ENCODE assay signal across 23 cellular contexts in genomic region chr11:110829873-110830272, GRCh38.
A peak's percentile ranks its signal among the peaks of the same experiment; 100 is the strongest.
DNase-seq lines count a peak whose midpoint lies in the region; ATAC-seq, FAIRE-seq and TF ChIP-seq lines count a peak whose summit lies in the region.
"Had no signal": no experiment of that assay in that cellular context is flagged by ENCODE, and none has a peak within 500 bp of the region (broad histone marks: within the 10 kb centered on the region; RNA-seq: fewer than 3 reads in every experiment).

No MANE protein-coding gene starts in this region.

- ATAC-seq in IMR-90 (ENCODE audit: low read depth) (no peak), HG02610 (IDR thresholded peaks at IDR 0.05; ENCODE audit: unreplicated experiment) (no peak)
- ATAC-seq: GM12878 had no signal

- TF ChIP-seq CTCF in IMR-90 (conservative IDR thresholded peaks at IDR 0.05; ENCODE audit: low read depth, low read length), result no peak
- no peak for TF ChIP-seq CTCF in endothelial cell of umbilical vein (IDR thresholded peaks at IDR 0.05; ENCODE audit: extremely low read depth in 1 of 2, insufficient read depth in 1 of 2, low read depth in 1 of 2, low read length in 2 of 2)

- no peaks in the 10 kb centered on the region for H3K36me3 ChIP-seq in IMR-90 (ENCODE audit: control insufficient read depth, insufficient read depth, low read length)
- H3K36me3 ChIP-seq in endothelial cell of umbilical vein (ENCODE audit: control insufficient read depth in 2 of 2, extremely low read depth in 1 of 2, insufficient read depth in 2 of 2, low read length in 2 of 2), result no peaks in the 10 kb centered on the region
- H3K36me3 ChIP-seq in mesendoderm (ENCODE audit: control insufficient read depth, insufficient read depth, low read length), result no peaks in the 10 kb centered on the region
- H3K36me3 ChIP-seq: BLaER1, MG63 had no signal

- H3K4me2 ChIP-seq in IMR-90 (ENCODE audit: low read depth, low read length) (no peak overlapping the region), endothelial cell of umbilical vein (ENCODE audit: insufficient read depth, low read length) (peak overlapping the region; percentile 40), mesendoderm (ENCODE audit: low read length) (no peak overlapping the region)
- H3K4me2 ChIP-seq: BLaER1 had no signal

- CTCF ChIA-PET in IMR-90 (lab: Yijun Ruan, JAX), result no interaction called here
- CTCF ChIA-PET in endothelial cell of umbilical vein (lab: Charles Lee), result interaction anchor here (0.5 to 0.9 kb wide), 2 partner anchors 12 to 586 kb away, joined by 3 to 4 read pairs; no protein-coding TSS in a partner anchor

- H3K9ac ChIP-seq in IMR-90 (ENCODE audit: low read depth, low read length), result no peak overlapping the region
- H3K9ac ChIP-seq in endothelial cell of umbilical vein (replicated peaks; ENCODE audit: extremely low read depth, insufficient read depth, low read length), result no peak overlapping the region
- H3K9ac ChIP-seq in mesendoderm (ENCODE audit: low read length), result no peak overlapping the region
- H3K9ac ChIP-seq: BLaER1 had no signal

- H3K18ac ChIP-seq in IMR-90 (ENCODE audit: low read depth, low read length) (no peak overlapping the region), mesendoderm (ENCODE audit: low read length) (no peak overlapping the region)

- in situ Hi-C loops in IMR-90 (cut with MboI; ENCODE audit: low sequenced_read_pairs), result no loop called here

- H3K4me1 ChIP-seq in IMR-90 (ENCODE audit: control insufficient read depth, insufficient read depth, low read length), result peaks cover 5% of the 10 kb centered on the region; the same call in 1 of the 2 replicates
- peaks cover 44% of the 10 kb centered on the region for H3K4me1 ChIP-seq in endothelial cell of umbilical vein (ENCODE audit: control insufficient read depth, extremely low read depth, insufficient read depth, low read length)
- H3K4me1 ChIP-seq in mesendoderm (ENCODE audit: control insufficient read depth, low read depth, low read length), result no peaks in the 10 kb centered on the region

- DNase-seq in ELR (ENCODE audit: low read depth) (peak; percentile 28), IMR-90 (no peak), endothelial cell of umbilical vein (ENCODE audit: low read depth, low spot score) (peak; percentile 30), mesendoderm (no peak), iPS-NIHi7 (ENCODE audit: extremely low spot score) (no peak), A172 (ENCODE audit: low spot score) (no peak), GOT3 (lab: John Stamatoyannopoulos, UW) (no peak)
- DNase-seq: CD4-positive, CD25-positive, alpha-beta regulatory T cell; DMS153; DND-41; KG1; MG63; NCI-H1105 treated with DMSO at 0.1 percent for 48 hours; NCI-H146; NCI-H1930; NCI-H2227 treated with DMSO at 0.1 percent for 48 hours; NCI-H526 treated with DMSO at 0.1 percent for 48 hours; Right ventricle myocardium superior; RPMI8226 had no signal

- H3K4me3 ChIP-seq in IMR-90 (ENCODE audit: insufficient read depth, low read depth, low read length) (no peak overlapping the region), endothelial cell of umbilical vein (replicated peaks in 1 of 3; ENCODE audit: insufficient read depth in 1 of 3, low read depth in 1 of 3, low read length in 3 of 3) (no peak overlapping the region), mesendoderm (ENCODE audit: low read length) (no peak overlapping the region)
- H3K4me3 ChIP-seq: BLaER1, GM12878, MG63 had no signal

- H3K27me3 ChIP-seq in IMR-90 (ENCODE audit: control insufficient read depth, insufficient read depth, low read length) (no peaks in the 10 kb centered on the region), endothelial cell of umbilical vein (ENCODE audit: control insufficient read depth in 2 of 2, insufficient read depth in 2 of 2, low read length in 2 of 2) (no peaks in the 10 kb centered on the region), mesendoderm (ENCODE audit: insufficient read depth, low read length, poor library complexity) (no peaks in the 10 kb centered on the region)
- H3K27me3 ChIP-seq: BLaER1, MG63 had no signal

- FAIRE-seq in endothelial cell of umbilical vein (lab: Jason Lieb, UNC), result peak; percentile 76
- FAIRE-seq: G401.6, GM12878 had no signal

- H2AFZ ChIP-seq in IMR-90 (replicated peaks; ENCODE audit: low read length, poor library complexity), result no peak overlapping the region
- peak overlapping the region; percentile 20 for H2AFZ ChIP-seq in endothelial cell of umbilical vein (ENCODE audit: low read depth, low read length)

- intact Hi-C loops in IMR-90 (cut with micrococcal nuclease) (no loop called here), endothelial cell of umbilical vein (cut with micrococcal nuclease) (loop anchor here (5.0 to 10.0 kb wide), 2 partner anchors 38 to 115 kb away; partner anchors contain the start of gene ARHGAP20)

- H3K9me3 ChIP-seq in IMR-90 (ENCODE audit: control insufficient read depth, insufficient read depth, low read length), result no peaks in the 10 kb centered on the region
- H3K9me3 ChIP-seq in endothelial cell of umbilical vein (replicated peaks; ENCODE audit: control insufficient read depth, insufficient read depth, low read length), result no peaks in the 10 kb centered on the region
- H3K9me3 ChIP-seq: BLaER1, MG63 had no signal

- H4K8ac ChIP-seq in IMR-90 (ENCODE audit: low read depth in 2 of 2, low read length in 2 of 2) (peak overlapping the region in 1 of 2 experiments; percentile 30; a peak in 1 of 4 replicates), mesendoderm (ENCODE audit: low read depth, low read length) (no peak overlapping the region)

- no peak overlapping the region for H2AK9ac ChIP-seq in IMR-90 (replicated peaks; ENCODE audit: low read depth, low read length, poor library complexity)

- H4K20me1 ChIP-seq in IMR-90 (ENCODE audit: insufficient read depth, low read length), result no peaks in the 10 kb centered on the region
- H4K20me1 ChIP-seq in endothelial cell of umbilical vein (replicated peaks; ENCODE audit: control insufficient read depth, extremely low read depth, insufficient read depth, low read length), result no peaks in the 10 kb centered on the region
- H4K20me1 ChIP-seq: BLaER1 had no signal

- H3K27ac ChIP-seq in IMR-90 (ENCODE audit: insufficient read depth, low read length) (no peak overlapping the region), endothelial cell of umbilical vein (ENCODE audit: insufficient read depth, low read depth, low read length) (peak overlapping the region; percentile 12), mesendoderm (ENCODE audit: low read depth, low read length) (no peak overlapping the region)
- H3K27ac ChIP-seq: BLaER1 had no signal

- BruUV-seq in IMR-90 (replicated peaks; lab: Mats Ljungman, UMichigan), result no TSS peak
- no TSS peak for BruUV-seq in endothelial cell of umbilical vein (replicated peaks; lab: Mats Ljungman, UMichigan)

- no peak overlapping the region for H3K56ac ChIP-seq in IMR-90 (ENCODE audit: extremely low read depth, insufficient read depth, low read length)
- H3K56ac ChIP-seq in mesendoderm (ENCODE audit: low read length), result no peak overlapping the region

- H3K9me1 ChIP-seq in IMR-90 (ENCODE audit: insufficient read depth, low read length), result peaks cover 18% of the 10 kb centered on the region
- no peaks in the 10 kb centered on the region for H3K9me1 ChIP-seq in endothelial cell of umbilical vein (replicated peaks; ENCODE audit: control insufficient read depth, extremely low read depth, insufficient read depth, low read length)

- no peak overlapping the region for H2AK5ac ChIP-seq in IMR-90 (ENCODE audit: low read depth, low read length)
- H2AK5ac ChIP-seq in mesendoderm (ENCODE audit: low read length), result no peak overlapping the region

- H3K79me1 ChIP-seq in IMR-90 (ENCODE audit: low read depth in 1 of 2, low read length in 2 of 2), result no peaks in the 10 kb centered on the region
- no peaks in the 10 kb centered on the region for H3K79me1 ChIP-seq in mesendoderm (ENCODE audit: low read length)

- H3K4ac ChIP-seq in IMR-90 (ENCODE audit: low read depth, low read length), result no peak overlapping the region; the same call in 1 of the 2 replicates
- peak overlapping the region; percentile 45 for H3K4ac ChIP-seq in mesendoderm (ENCODE audit: low read depth, low read length)

- H2BK5ac ChIP-seq in IMR-90 (ENCODE audit: low read depth, low read length, poor library complexity, severe bottlenecking) (no peak overlapping the region), mesendoderm (ENCODE audit: low read length) (no peak overlapping the region)

- H2BK15ac ChIP-seq in IMR-90 (ENCODE audit: low read depth, low read length), result 0 out of 3 replicates have a peak overlapping the region, but pooled peaks have one; percentile 9
- no peak overlapping the region for H2BK15ac ChIP-seq in mesendoderm (replicated peaks; ENCODE audit: low read depth)

- no peak overlapping the region for H4K5ac ChIP-seq in IMR-90 (ENCODE audit: low read depth, low read length)
- no peak overlapping the region for H4K5ac ChIP-seq in mesendoderm (ENCODE audit: low read length)

- no peak overlapping the region for H4K91ac ChIP-seq in IMR-90 (ENCODE audit: insufficient read depth, low read depth, low read length)

- H3K23ac ChIP-seq in IMR-90 (ENCODE audit: low read depth, low read length), result no peak overlapping the region; the same call in 1 of the 2 replicates
- no peak overlapping the region for H3K23ac ChIP-seq in mesendoderm (ENCODE audit: low read length)

- dilution Hi-C loops in IMR-90 (cut with HindIII; ENCODE audit: low sequenced_read_pairs, unreplicated experiment), result no loop called here
- dilution Hi-C loops in endothelial cell of umbilical vein (cut with MboI; ENCODE audit: extremely low pct_ligation_motif_present, low sequenced_read_pairs), result no loop called here

- H3K79me2 ChIP-seq in endothelial cell of umbilical vein (ENCODE audit: control insufficient read depth, insufficient read depth, low read length), result no peaks in the 10 kb centered on the region
- no peaks in the 10 kb centered on the region for H3K79me2 ChIP-seq in mesendoderm (ENCODE audit: control insufficient read depth, insufficient read depth, low read length)

- POLR2A ChIA-PET in IMR-90 (lab: Charles Lee; ENCODE audit: unreplicated experiment), result no interaction called here
- POLR2A ChIA-PET in endothelial cell of umbilical vein (lab: Charles Lee), result no interaction called here

- no peak for TF ChIP-seq POLR2A in IMR-90 (IDR thresholded peaks at IDR 0.05; ENCODE audit: low read depth, low read length)
- TF ChIP-seq POLR2A in endothelial cell of umbilical vein (IDR thresholded peaks at IDR 0.05; ENCODE audit: low read depth, low read length), result no peak

- peak overlapping the region; percentile 60; the same call in 1 of the 2 replicates for H2BK20ac ChIP-seq in IMR-90 (ENCODE audit: low read depth, low read length)

- TF ChIP-seq RAD21 in IMR-90 (IDR thresholded peaks at IDR 0.05; ENCODE audit: low read length), result no peak

- peak overlapping the region; percentile 54; the same call in 1 of the 2 replicates for H2BK120ac ChIP-seq in IMR-90 (ENCODE audit: low read depth, low read length)
- H2BK120ac ChIP-seq in mesendoderm (ENCODE audit: low read depth, low read length), result no peak overlapping the region

- 0 out of 2 replicates have a peak overlapping the region, but pooled peaks have one; percentile 29 for H3K14ac ChIP-seq in IMR-90 (replicated peaks; ENCODE audit: low read depth, low read length)

TF ChIP-seq in IMR-90, 13 proteins besides CTCF, POLR2A, EP300 and RAD21 (continues in another document):
- no peak for TF ChIP-seq CHD1 (IDR thresholded peaks at IDR 0.05; ENCODE audit: low read depth, low read length)
- TF ChIP-seq FOS (IDR thresholded peaks at IDR 0.05; ENCODE audit: low read depth, low read length), result no peak

TF ChIP-seq in endothelial cell of umbilical vein, 7 proteins besides CTCF, POLR2A, EP300 and RAD21 (continues in another document):
- peak; percentile 26 for TF ChIP-seq POLR2AphosphoS5 (IDR thresholded peaks at IDR 0.05; ENCODE audit: insufficient read depth, low read depth, low read length)

Comparison
In these comparisons a context has a peak if more than half of its experiments do, and no peak if none do; other contexts are left out.
1. DNase-seq: peak in ELR (single experiment) and endothelial cell of umbilical vein (single experiment); none in IMR-90 (single experiment), mesendoderm (single experiment), iPS-NIHi7 (single experiment), A172 (single experiment) and GOT3 (single experiment).